ENCODE assay signal across 13 cellular contexts in the genomic region with DNA sequence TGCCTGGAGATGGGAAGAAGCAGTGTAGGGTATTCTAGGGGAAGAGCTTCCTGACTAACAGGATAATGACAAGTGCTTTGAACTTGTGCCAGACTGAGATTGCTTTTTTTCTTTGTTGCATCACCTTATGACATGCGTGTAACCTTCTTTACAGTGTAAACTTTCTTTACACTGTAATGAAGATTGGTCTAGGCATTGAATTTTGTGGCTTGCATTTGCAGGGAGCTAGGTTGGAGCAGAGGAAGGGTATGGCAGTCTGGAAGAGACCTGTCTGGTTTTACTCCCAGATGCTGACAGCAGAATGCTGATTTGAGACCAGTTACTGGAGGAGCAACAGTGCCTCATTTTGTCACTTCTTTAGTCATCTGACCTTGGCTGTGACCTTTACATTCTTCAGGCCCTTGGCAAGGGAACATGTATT. TPM values are rescaled to one million over a fixed set of nuclear protein-coding genes. Genes with fewer than 3 reads are reported as not detected.
DNase-seq lines count a peak whose midpoint lies in the region; ATAC-seq and TF ChIP-seq lines count a peak whose summit lies in the region.
"Had no signal": no experiment of that assay in that cellular context is flagged by ENCODE, and none has a peak within 500 bp of the region (broad histone marks: within the 10 kb centered on the region; RNA-seq: fewer than 3 reads in every experiment).

No MANE protein-coding gene starts in this region.

- no peaks in the 10 kb centered on the region for H3K27me3 Mint-ChIP-seq in activated CD4-positive, alpha-beta T cell treated with anti-CD3 and anti-CD28 coated beads, Interleukin-2, amount 10 ng/mL, durations not matched to agents 24 days and 14 days
- H3K27me3 Mint-ChIP-seq in progenitor cell of endocrine pancreas (no peaks in the 10 kb centered on the region), T-helper 17 cell (no peaks in the 10 kb centered on the region)

- no peak for DNase-seq in activated CD4-positive, alpha-beta T cell treated with anti-CD3 and anti-CD28 coated beads, Interleukin-2, amount 10 ng/mL, durations not matched to agents 24 days and 14 days
- DNase-seq in activated CD4-positive, alpha-beta T cell treated with anti-CD3 and anti-CD28 coated beads, Interleukin-2, amount 50 U/mL, for 48 hours = no peak
- DNase-seq in Panc1 (ENCODE audit: low read depth, low spot score) (peak; percentile 76), dermis blood vessel endothelial cell (peak; percentile 85), progenitor cell of endocrine pancreas (ENCODE audit: low spot score, unreplicated experiment) (no peak), T-helper 17 cell (no peak)
- DNase-seq in stimulated activated CD4-positive, alpha-beta T cell treated with anti-CD3 and anti-CD28 coated beads, Interleukin-4, amount 100 ng/mL, for 4 hours = no peak
- DNase-seq: amygdala, BE2C, NCI-H2171, posterior cingulate gyrus, T-helper 9 cell had no signal

- peaks cover 22% of the 10 kb centered on the region for H3K4me1 ChIP-seq in Panc1 (ENCODE audit: control insufficient read depth, insufficient read depth, low read length)
- H3K4me1 ChIP-seq: BE2C had no signal

- peaks cover 64% of the 10 kb centered on the region for H3K36me3 Mint-ChIP-seq in activated CD4-positive, alpha-beta T cell treated with anti-CD3 and anti-CD28 coated beads, Interleukin-2, amount 10 ng/mL, durations not matched to agents 24 days and 14 days (ENCODE audit: low read depth)
- peaks cover 8% of the 10 kb centered on the region for H3K36me3 Mint-ChIP-seq in progenitor cell of endocrine pancreas (ENCODE audit: insufficient read depth)
- peaks cover 7% of the 10 kb centered on the region for H3K36me3 Mint-ChIP-seq in T-helper 17 cell (ENCODE audit: low read depth)

- BruUV-seq in Panc1 (replicated peaks; lab: Mats Ljungman, UMichigan) = no TSS peak

- H3K4me3 Mint-ChIP-seq in activated CD4-positive, alpha-beta T cell treated with anti-CD3 and anti-CD28 coated beads, Interleukin-2, amount 10 ng/mL, durations not matched to agents 24 days and 14 days = peak overlapping the region; percentile 47
- no peak overlapping the region for H3K4me3 Mint-ChIP-seq in progenitor cell of endocrine pancreas (ENCODE audit: low read depth)
- no peak overlapping the region for H3K4me3 Mint-ChIP-seq in T-helper 17 cell

- in situ Hi-C loops in Panc1 (cut with HindIII; ENCODE audit: low pct_unique_long_range_greater_than_20kb, low sequenced_read_pairs) = no loop called here

- H3K27me3 ChIP-seq in Panc1 (ENCODE audit: control insufficient read depth, insufficient read depth, low read length) = no peaks in the 10 kb centered on the region
- H3K27me3 ChIP-seq: BE2C had no signal

- intact Hi-C loops in activated CD4-positive, alpha-beta T cell treated with anti-CD3 and anti-CD28 coated beads, Interleukin-2, amount 10 ng/mL, durations not matched to agents 24 days and 14 days (cut with micrococcal nuclease) = no loop called here
- intact Hi-C loops in Panc1 (cut with micrococcal nuclease; ENCODE audit: unreplicated experiment) = no loop called here

- no peak overlapping the region for H3K4me3 ChIP-seq in Panc1 (ENCODE audit: low read depth in 2 of 2, low read length in 2 of 2)

- POLR2A ChIA-PET in Panc1 (lab: Charles Lee) = interaction anchor here (0.6 to 0.8 kb wide), 2 partner anchors 46 to 50 kb away, joined by 4 to 5 read pairs; no protein-coding TSS in a partner anchor

- no peaks in the 10 kb centered on the region for H3K9me3 Mint-ChIP-seq in activated CD4-positive, alpha-beta T cell treated with anti-CD3 and anti-CD28 coated beads, Interleukin-2, amount 10 ng/mL, durations not matched to agents 24 days and 14 days
- no peaks in the 10 kb centered on the region for H3K9me3 Mint-ChIP-seq in progenitor cell of endocrine pancreas (ENCODE audit: low read depth)

- peaks cover 53% of the 10 kb centered on the region for H3K4me1 Mint-ChIP-seq in activated CD4-positive, alpha-beta T cell treated with anti-CD3 and anti-CD28 coated beads, Interleukin-2, amount 10 ng/mL, durations not matched to agents 24 days and 14 days
- H3K4me1 Mint-ChIP-seq in progenitor cell of endocrine pancreas (ENCODE audit: low read depth) (peaks cover 14% of the 10 kb centered on the region), T-helper 17 cell (peaks cover 34% of the 10 kb centered on the region)

- TF ChIP-seq CTCF in Panc1 (IDR thresholded peaks at IDR 0.05) (no peak), progenitor cell of endocrine pancreas (IDR thresholded peaks at IDR 0.05; ENCODE audit: unreplicated experiment) (no peak)

- CTCF ChIA-PET in Panc1 (lab: Charles Lee) = interaction anchor here (0.6 to 0.9 kb wide), 2 partner anchors 14 to 300 kb away, joined by 3 to 5 read pairs; no protein-coding TSS in a partner anchor

- H3K27ac ChIP-seq in Panc1 (ENCODE audit: low read length) = peak overlapping the region; percentile 31; the same call in 1 of the 2 replicates

- peaks cover 4% of the 10 kb centered on the region; the same call in 1 of the 2 replicates for H3K36me3 ChIP-seq in Panc1 (ENCODE audit: control insufficient read depth, insufficient read depth, low read length)
- H3K36me3 ChIP-seq: BE2C had no signal

- H3K27ac Mint-ChIP-seq in activated CD4-positive, alpha-beta T cell treated with anti-CD3 and anti-CD28 coated beads, Interleukin-2, amount 10 ng/mL, durations not matched to agents 24 days and 14 days = peak overlapping the region; percentile 82
- H3K27ac Mint-ChIP-seq in progenitor cell of endocrine pancreas = peak overlapping the region; percentile 2
- H3K27ac Mint-ChIP-seq in T-helper 17 cell = no peak overlapping the region

- ATAC-seq in Panc1 (peak; percentile 46; the same call in 1 of the 2 replicates), GM18909 (IDR thresholded peaks at IDR 0.05; ENCODE audit: poor library complexity, unreplicated experiment) (no peak), T-helper 17 cell (no peak)

- H3K9me3 ChIP-seq in Panc1 (ENCODE audit: control insufficient read depth, insufficient read depth, low read depth, low read length) (no peaks in the 10 kb centered on the region), T-helper 17 cell (ENCODE audit: control insufficient read depth, low read length, poor library complexity, severe bottlenecking) (no peaks in the 10 kb centered on the region)
- H3K9me3 ChIP-seq: BE2C had no signal

RNA-seq across cellular contexts. Expression of a gene that starts 5.6 kb away (rescaled TPM):
- 148 and 157 TPM in 2 replicates for total RNA-seq in activated CD4-positive, alpha-beta T cell treated with anti-CD3 and anti-CD28 coated beads, Interleukin-2, amount 10 ng/mL, durations not matched to agents 24 days and 14 days
- 33.6 TPM for total RNA-seq in Panc1 (2021; ENCODE audit: unreplicated experiment)
- polyA plus RNA-seq in Panc1 (2012; ENCODE audit: insufficient read length) = 20.3 TPM
- total RNA-seq in dermis blood vessel endothelial cell = 59.2 and 71.9 TPM in 2 replicates
- 31.4 and 32.0 TPM in 2 replicates for total RNA-seq in progenitor cell of endocrine pancreas
- total RNA-seq in T-helper 17 cell = 10 to 100 TPM; 75.3 to 77.0 TPM

RNA-seq across cellular contexts. Expression of a gene that starts 28.2 kb away (rescaled TPM):
- 24.8 and 27.6 TPM in 2 replicates for total RNA-seq in activated CD4-positive, alpha-beta T cell treated with anti-CD3 and anti-CD28 coated beads, Interleukin-2, amount 10 ng/mL, durations not matched to agents 24 days and 14 days
- total RNA-seq in Panc1 (2021; ENCODE audit: unreplicated experiment) = 28.4 TPM
- 28.7 TPM for polyA plus RNA-seq in Panc1 (2012; ENCODE audit: insufficient read length)
- total RNA-seq in dermis blood vessel endothelial cell = 52.6 and 64.2 TPM in 2 replicates
- total RNA-seq in progenitor cell of endocrine pancreas = 58.1 and 60.2 TPM in 2 replicates
- total RNA-seq in T-helper 17 cell = 10 to 100 TPM; 19.6 to 23.1 TPM

RNA-seq across cellular contexts. Expression of a gene that starts 34.2 kb away (rescaled TPM):
- total RNA-seq in activated CD4-positive, alpha-beta T cell treated with anti-CD3 and anti-CD28 coated beads, Interleukin-2, amount 10 ng/mL, durations not matched to agents 24 days and 14 days = 14.3 and 16.4 TPM in 2 replicates
- 45.3 TPM for total RNA-seq in Panc1 (2021; ENCODE audit: unreplicated experiment)
- polyA plus RNA-seq in Panc1 (2012; ENCODE audit: insufficient read length) = 60.0 TPM
- total RNA-seq in dermis blood vessel endothelial cell = 16.7 and 23.2 TPM in 2 replicates
- 54.1 and 59.6 TPM in 2 replicates for total RNA-seq in progenitor cell of endocrine pancreas
- 1 to 10 TPM in 1 of 2 donors, under 1 TPM in 1; 0.30 to 1.4 TPM for total RNA-seq in T-helper 17 cell

RNA-seq across cellular contexts. Expression of a gene that starts 37.4 kb away (rescaled TPM):
- total RNA-seq in activated CD4-positive, alpha-beta T cell treated with anti-CD3 and anti-CD28 coated beads, Interleukin-2, amount 10 ng/mL, durations not matched to agents 24 days and 14 days = 7.6 and 15.4 TPM in 2 replicates
- total RNA-seq in Panc1 (2021; ENCODE audit: unreplicated experiment) (17.2 TPM), dermis blood vessel endothelial cell (34.7 and 36.6 TPM in 2 replicates), progenitor cell of endocrine pancreas (25.8 and 26.7 TPM in 2 replicates), T-helper 17 cell (1 to 10 TPM; 2.2 to 4.3 TPM)
- 19.7 TPM for polyA plus RNA-seq in Panc1 (2012; ENCODE audit: insufficient read length)

RNA-seq across cellular contexts. Expression of a gene that starts 43.7 kb away (rescaled TPM):
- total RNA-seq in activated CD4-positive, alpha-beta T cell treated with anti-CD3 and anti-CD28 coated beads, Interleukin-2, amount 10 ng/mL, durations not matched to agents 24 days and 14 days = 98.3 and 109 TPM in 2 replicates
- 61.4 TPM for total RNA-seq in Panc1 (2021; ENCODE audit: unreplicated experiment)
- 37.5 TPM for polyA plus RNA-seq in Panc1 (2012; ENCODE audit: insufficient read length)
- 132 and 177 TPM in 2 replicates for total RNA-seq in dermis blood vessel endothelial cell
- total RNA-seq in progenitor cell of endocrine pancreas = 109 and 112 TPM in 2 replicates
- 100 to 1,000 TPM; 181 to 189 TPM for total RNA-seq in T-helper 17 cell

Comparison
In these comparisons a context has a peak if more than half of its experiments do, and no peak if none do; other contexts are left out.
1. DNase-seq: peak in Panc1 (single experiment) and dermis blood vessel endothelial cell (single experiment); none in activated CD4-positive, alpha-beta T cell treated with anti-CD3 and anti-CD28 coated beads, Interleukin-2, amount 10 ng/mL, durations not matched to agents 24 days and 14 days (single experiment), activated CD4-positive, alpha-beta T cell treated with anti-CD3 and anti-CD28 coated beads, Interleukin-2, amount 50 U/mL, for 48 hours (0 of 2), progenitor cell of endocrine pancreas (single experiment), stimulated activated CD4-positive, alpha-beta T cell treated with anti-CD3 and anti-CD28 coated beads, Interleukin-4, amount 100 ng/mL, for 4 hours (0 of 2) and T-helper 17 cell (0 of 3).